9 cellular contexts compared by ENCODE assay signal in the genomic region with DNA sequence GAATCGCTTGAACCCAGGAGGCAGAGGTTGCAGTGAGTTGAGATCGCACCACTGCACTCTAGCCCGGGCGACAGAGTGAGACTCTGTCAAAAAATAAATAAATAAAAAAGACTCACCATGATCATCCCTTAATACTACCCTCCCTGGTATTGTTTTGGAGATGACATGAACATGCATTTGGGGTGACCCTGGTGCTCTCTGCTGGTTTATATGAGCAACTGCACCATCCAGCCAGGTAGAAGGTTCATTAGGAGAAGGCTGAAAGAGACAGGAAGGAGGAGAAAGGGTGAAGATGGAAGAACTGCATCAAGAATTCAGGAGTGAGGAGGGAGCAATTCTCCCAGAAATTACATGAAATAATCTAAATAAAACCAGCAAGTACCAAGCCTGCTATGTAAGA. TPM values are rescaled to one million over a fixed set of nuclear protein-coding genes. Genes with fewer than 3 reads are reported as not detected.
DNase-seq lines count a peak whose midpoint lies in the region; ATAC-seq and TF ChIP-seq lines count a peak whose summit lies in the region.
"Had no signal": no experiment of that assay in that cellular context is flagged by ENCODE, and none has a peak within 500 bp of the region (broad histone marks: within the 10 kb centered on the region; RNA-seq: fewer than 3 reads in every experiment).

No MANE protein-coding gene starts in this region.

- no peaks in the 10 kb centered on the region for H3K9me3 Mint-ChIP-seq in endothelial cell (ENCODE audit: unreplicated experiment)
- H3K9me3 Mint-ChIP-seq: central memory CD8-positive, alpha-beta T cell had no signal

- H2BK5ac ChIP-seq in IMR-90 (ENCODE audit: low read depth, low read length, poor library complexity, severe bottlenecking) = no peak overlapping the region

- POLR2A ChIA-PET in IMR-90 (lab: Charles Lee; ENCODE audit: unreplicated experiment) = no interaction called here

- H3K4me3 ChIP-seq in IMR-90 (ENCODE audit: insufficient read depth, low read depth, low read length) (no peak overlapping the region), SJCRH30 (no peak overlapping the region)

- H3K79me1 ChIP-seq in IMR-90 (ENCODE audit: low read depth in 1 of 2, low read length in 2 of 2) = no peaks in the 10 kb centered on the region

- ATAC-seq in IMR-90 (ENCODE audit: low read depth) = peak; percentile 79
- no peak for ATAC-seq in HG02885 (IDR thresholded peaks at IDR 0.05; ENCODE audit: poor library complexity, unreplicated experiment)

- DNase-seq in SHP77 (lab: John Stamatoyannopoulos, UW) = peak; percentile 31 to 39
- no peak for DNase-seq in SHP77 treated with DMSO at 0.1 percent for 48 hours (lab: John Stamatoyannopoulos, UW)
- DNase-seq in IMR-90 = peak; percentile 47
- DNase-seq in SJCRH30 = peak; percentile 24 to 54
- DNase-seq in endothelial cell (ENCODE audit: low spot score) = peak; percentile 12
- peak; percentile 33 for DNase-seq in mucosa of gallbladder (ENCODE audit: low spot score)
- no peak for DNase-seq in 8988T

- H3K36me3 ChIP-seq in IMR-90 (ENCODE audit: control insufficient read depth, insufficient read depth, low read length) = no peaks in the 10 kb centered on the region
- no peaks in the 10 kb centered on the region for H3K36me3 ChIP-seq in SJCRH30

- no TSS peak for BruUV-seq in IMR-90 (replicated peaks; lab: Mats Ljungman, UMichigan)

- H4K91ac ChIP-seq in IMR-90 (ENCODE audit: insufficient read depth, low read depth, low read length) = no peak overlapping the region

- H3K9me3 ChIP-seq in IMR-90 (ENCODE audit: control insufficient read depth, insufficient read depth, low read length) (no peaks in the 10 kb centered on the region), SJCRH30 (replicated peaks) (no peaks in the 10 kb centered on the region)

- H3K27me3 Mint-ChIP-seq in endothelial cell (ENCODE audit: unreplicated experiment) = peaks cover 2% of the 10 kb centered on the region

- H3K4me3 Mint-ChIP-seq in endothelial cell (ENCODE audit: unreplicated experiment) = no peak overlapping the region
- H3K4me3 Mint-ChIP-seq: central memory CD8-positive, alpha-beta T cell had no signal

- no peak overlapping the region for H4K8ac ChIP-seq in IMR-90 (ENCODE audit: low read depth in 2 of 2, low read length in 2 of 2)

- no peak overlapping the region for H3K18ac ChIP-seq in IMR-90 (ENCODE audit: low read depth, low read length)

- H2BK120ac ChIP-seq in IMR-90 (ENCODE audit: low read depth, low read length) = no peak overlapping the region

- H3K27ac Mint-ChIP-seq in endothelial cell (ENCODE audit: unreplicated experiment) = no peak overlapping the region

- H3K4me1 ChIP-seq in IMR-90 (ENCODE audit: control insufficient read depth, insufficient read depth, low read length) (no peaks in the 10 kb centered on the region), SJCRH30 (no peaks in the 10 kb centered on the region)

- TF ChIP-seq RAD21 in IMR-90 (IDR thresholded peaks at IDR 0.05; ENCODE audit: low read length) = peak; percentile 71

- in situ Hi-C loops in IMR-90 (cut with MboI; ENCODE audit: low sequenced_read_pairs) = loop anchor here (5.0 to 25.0 kb wide), 2 partner anchors 104 to 394 kb away; no protein-coding TSS in a partner anchor

- no peak overlapping the region for H2AFZ ChIP-seq in IMR-90 (replicated peaks; ENCODE audit: low read length, poor library complexity)

- dilution Hi-C loops in IMR-90 (cut with HindIII; ENCODE audit: low sequenced_read_pairs, unreplicated experiment) = no loop called here

- intact Hi-C loops in IMR-90 (cut with micrococcal nuclease) = loop anchor here (5.0 kb wide), 1 partner anchor 414 kb away; no protein-coding TSS in a partner anchor

- peak; percentile 56 for TF ChIP-seq CTCF in IMR-90 (conservative IDR thresholded peaks at IDR 0.05; ENCODE audit: low read depth, low read length)
- peak; percentile 55 for TF ChIP-seq CTCF in endothelial cell (IDR thresholded peaks at IDR 0.05; ENCODE audit: unreplicated experiment)

- no peak overlapping the region for H3K27ac ChIP-seq in IMR-90 (ENCODE audit: insufficient read depth, low read length)
- H3K27ac ChIP-seq in SJCRH30 = no peak overlapping the region

- H2AK5ac ChIP-seq in IMR-90 (ENCODE audit: low read depth, low read length) = no peak overlapping the region

- TF ChIP-seq POLR2A in IMR-90 (IDR thresholded peaks at IDR 0.05; ENCODE audit: low read depth, low read length) = no peak

- no peak overlapping the region for H2BK15ac ChIP-seq in IMR-90 (ENCODE audit: low read depth, low read length)

- no peak overlapping the region for H2BK20ac ChIP-seq in IMR-90 (ENCODE audit: low read depth, low read length)

- no peaks in the 10 kb centered on the region for H3K36me3 Mint-ChIP-seq in endothelial cell (ENCODE audit: low read depth, unreplicated experiment)

- peaks cover 17% of the 10 kb centered on the region for H3K27me3 ChIP-seq in IMR-90 (ENCODE audit: control insufficient read depth, insufficient read depth, low read length)
- H3K27me3 ChIP-seq in SJCRH30 = no peaks in the 10 kb centered on the region; the same call in 1 of the 2 replicates

- CTCF ChIA-PET in IMR-90 (lab: Yijun Ruan, JAX) = no interaction called here

- H3K9me1 ChIP-seq in IMR-90 (ENCODE audit: insufficient read depth, low read length) = no peaks in the 10 kb centered on the region

- no peak overlapping the region for H3K9ac ChIP-seq in IMR-90 (ENCODE audit: low read depth, low read length)

- peaks cover 9% of the 10 kb centered on the region for H3K4me1 Mint-ChIP-seq in endothelial cell (ENCODE audit: unreplicated experiment)
- H3K4me1 Mint-ChIP-seq: central memory CD8-positive, alpha-beta T cell had no signal

- no peak overlapping the region for H3K56ac ChIP-seq in IMR-90 (ENCODE audit: extremely low read depth, insufficient read depth, low read length)

- no peak overlapping the region for H3K14ac ChIP-seq in IMR-90 (replicated peaks; ENCODE audit: low read depth, low read length)

- no peak overlapping the region for H2AK9ac ChIP-seq in IMR-90 (replicated peaks; ENCODE audit: low read depth, low read length, poor library complexity)

- H3K4me2 ChIP-seq in IMR-90 (ENCODE audit: low read depth, low read length) = no peak overlapping the region

- H4K5ac ChIP-seq in IMR-90 (ENCODE audit: low read depth, low read length) = no peak overlapping the region

- no peaks in the 10 kb centered on the region for H4K20me1 ChIP-seq in IMR-90 (ENCODE audit: insufficient read depth, low read length)

- WGBS in IMR-90 (ENCODE audit: extremely low coverage in 2 of 2, insufficient read length in 1 of 2), 2 experiments = no CpG with 5 or more reads among the region's 4 CpGs

- H3K4ac ChIP-seq in IMR-90 (ENCODE audit: low read depth, low read length) = no peak overlapping the region

- no peak overlapping the region for H3K23ac ChIP-seq in IMR-90 (ENCODE audit: low read depth, low read length)

TF ChIP-seq in IMR-90, 13 proteins besides CTCF, POLR2A, EP300 and RAD21:
- TF ChIP-seq SMC3 (IDR thresholded peaks at IDR 0.05; ENCODE audit: low read depth, low read length) (peak; percentile 70), MXI1 (IDR thresholded peaks at IDR 0.05; ENCODE audit: borderline replicate concordance, low read depth, low read length) (no peak)
TF ChIP-seq in IMR-90: peak in this region for 1.

RNA-seq across cellular contexts. Expression of a gene that starts 37.8 kb away (rescaled TPM):
- total RNA-seq in IMR-90 (2012; rRNA removed) = not detected in 2 replicates
- not detected in 2 replicates for polyA plus RNA-seq in IMR-90 (2012; rRNA removed)
- polyA plus RNA-seq in IMR-90 (2012; cell fraction: cytosol; rRNA removed) = not detected in 2 replicates
- polyA plus RNA-seq in IMR-90 (2012; cell fraction: nucleus; rRNA removed; ENCODE audit: low replicate concordance) = not detected in 2 replicates
- not detected in 2 replicates for total RNA-seq in SJCRH30 (2014; rRNA removed; shearing (Covaris generic))
- total RNA-seq in endothelial cell (ENCODE audit: unreplicated experiment) = 0.26 TPM
- total RNA-seq in mucosa of gallbladder = 134 TPM

Comparison
In these comparisons a context has a peak if more than half of its experiments do, and no peak if none do; other contexts are left out.
1. DNase-seq: peak in SHP77 (2 of 2), IMR-90 (single experiment), SJCRH30 (2 of 2), endothelial cell (single experiment) and mucosa of gallbladder (single experiment); none in SHP77 treated with DMSO at 0.1 percent for 48 hours (single experiment) and 8988T (single experiment).
2. RNA of a gene that starts 37.8 kb away (total RNA-seq): 134 TPM in mucosa of gallbladder (single experiment); 0.26 TPM in endothelial cell (single experiment), not detected in IMR-90 and not detected in SJCRH30; every median in the first group is over 100 times any median in the second.